1 cellular context compared by ENCODE assay signal in the genomic region with DNA sequence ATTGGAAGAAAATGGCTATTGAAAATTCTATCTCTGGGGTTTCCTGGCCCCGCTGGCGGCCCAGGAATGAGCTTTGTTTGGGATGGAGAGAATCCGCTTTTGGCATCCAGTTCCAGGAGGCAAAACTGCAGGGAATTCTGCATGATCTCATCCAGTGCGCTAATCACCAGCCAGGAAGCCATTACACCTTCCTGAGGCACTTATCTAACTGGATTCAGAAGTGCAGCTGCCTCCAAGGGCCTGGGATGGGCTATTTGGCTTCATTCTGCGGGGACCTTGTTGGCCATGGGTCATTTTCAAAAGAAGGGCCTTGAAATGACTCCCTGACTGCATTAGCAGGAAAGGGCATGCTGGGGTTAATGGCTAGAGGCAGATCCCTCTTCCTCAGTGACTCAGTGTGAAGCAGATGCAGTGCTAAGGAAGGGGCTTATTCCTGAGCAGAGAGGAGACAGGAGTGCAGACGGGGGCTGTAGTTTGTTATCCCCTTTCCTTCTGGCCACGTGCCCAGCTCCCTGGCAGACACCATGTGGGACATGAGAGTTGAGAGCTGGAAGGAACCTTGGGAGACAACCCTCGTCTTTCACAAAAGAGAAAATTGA.
TF ChIP-seq lines count a peak whose summit lies in the region.

No MANE protein-coding gene starts in this region.

TF ChIP-seq in SK-N-SH, 30 proteins besides CTCF, POLR2A, EP300 and RAD21 (continued from another document):
- TF ChIP-seq USF1 (IDR thresholded peaks at IDR 0.05; ENCODE audit: borderline replicate concordance, low read depth) (no peak), IRF3 (IDR thresholded peaks at IDR 0.05; ENCODE audit: low read depth, low read length) (no peak), POLR2AphosphoS5 (IDR thresholded peaks at IDR 0.05; ENCODE audit: low read depth, low read length) (no peak), ELF1 (IDR thresholded peaks at IDR 0.05) (no peak), NRF1 (IDR thresholded peaks at IDR 0.05; ENCODE audit: low read depth, low read length) (no peak), GABPA (IDR thresholded peaks at IDR 0.05; ENCODE audit: low read depth) (no peak), CHD2 (IDR thresholded peaks at IDR 0.05; ENCODE audit: low read length, partially characterized antibody) (peak; percentile 8), SIN3A (IDR thresholded peaks at IDR 0.05; ENCODE audit: borderline replicate concordance, low read depth, low read length) (no peak; the same call in 1 of the 2 replicates), TCF12 (IDR thresholded peaks at IDR 0.05) (peak; percentile 42; the same call in 1 of the 2 replicates), JUND (IDR thresholded peaks at IDR 0.05) (peak; percentile 36; the same call in 1 of the 2 replicates), SMC3 (IDR thresholded peaks at IDR 0.05; ENCODE audit: low read depth, low read length) (no peak), ZBTB33 (IDR thresholded peaks at IDR 0.05; ENCODE audit: borderline replicate concordance, low read depth) (peak; percentile 71; the same call in 1 of the 2 replicates), YY1 (IDR thresholded peaks at IDR 0.05; ENCODE audit: low read depth) (no peak; the same call in 1 of the 2 replicates), RFX5 (IDR thresholded peaks at IDR 0.05; ENCODE audit: low read length) (no peak), TAF1 (IDR thresholded peaks at IDR 0.05; ENCODE audit: borderline replicate concordance, low read depth, low read length) (no peak), TEAD4 (IDR thresholded peaks at IDR 0.05; ENCODE audit: borderline replicate concordance, insufficient read depth) (no peak), MEF2A (IDR thresholded peaks at IDR 0.05; ENCODE audit: borderline replicate concordance, low read depth) (no peak), FOXJ3 (CRISPR knock-in tag; IDR thresholded peaks at IDR 0.05) (no peak; the same call in 1 of the 2 replicates), FOXM1 (IDR thresholded peaks at IDR 0.05; ENCODE audit: low read depth) (no peak), RXRA (IDR thresholded peaks at IDR 0.05; ENCODE audit: borderline replicate concordance, low read depth) (no peak), USF2 (IDR thresholded peaks at IDR 0.05; ENCODE audit: borderline replicate concordance, low read depth, low read length) (no peak)
